In the genomic region with DNA sequence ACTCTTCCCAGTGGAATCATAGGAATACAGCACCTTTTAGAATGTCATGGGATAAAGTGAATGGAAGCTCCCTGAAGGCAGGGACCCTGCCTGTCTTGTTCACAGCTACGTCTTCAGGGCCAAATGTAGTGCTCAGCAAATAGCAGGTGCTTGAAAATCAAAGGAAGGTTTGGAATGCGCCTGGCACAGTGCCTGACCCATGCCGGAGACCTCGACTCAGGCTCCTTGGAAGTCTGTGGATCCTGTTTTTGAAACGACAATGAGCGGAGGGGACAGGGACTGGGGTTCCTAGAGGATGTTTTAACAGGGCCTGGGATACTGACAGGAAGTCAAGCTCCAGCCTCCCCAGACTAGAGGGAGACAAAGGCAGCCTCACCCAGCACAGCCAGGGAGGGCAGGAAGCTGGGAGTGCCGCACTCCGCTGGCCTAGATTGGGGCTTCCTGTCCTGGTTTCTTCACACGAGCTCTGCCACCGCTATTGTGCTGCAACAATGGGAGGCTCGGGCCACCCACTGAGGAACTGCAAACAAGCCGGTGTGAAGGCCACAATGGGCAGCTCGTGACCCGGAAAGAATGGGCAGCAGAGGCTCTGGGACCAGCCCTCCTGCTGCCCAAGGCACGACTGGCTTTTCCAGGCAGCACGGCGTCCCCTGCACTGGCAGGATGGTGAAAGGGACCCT, we compare ENCODE assay signal across 8 cellular contexts.
DNase-seq lines count a peak whose midpoint lies in the region; ATAC-seq and TF ChIP-seq lines count a peak whose summit lies in the region.

No MANE protein-coding gene starts in this region.

- TF ChIP-seq EP300 in sigmoid colon (IDR thresholded peaks at IDR 0.05) = no peak

- no peaks in the 10 kb centered on the region for H3K79me1 ChIP-seq in IMR-90 (ENCODE audit: low read depth in 1 of 2, low read length in 2 of 2)

- POLR2A ChIA-PET in IMR-90 (lab: Charles Lee; ENCODE audit: unreplicated experiment) = no interaction called here

- no peak overlapping the region for H3K9ac ChIP-seq in IMR-90 (ENCODE audit: low read depth, low read length)

- H3K27ac ChIP-seq in IMR-90 (ENCODE audit: insufficient read depth, low read length) (no peak overlapping the region), mesodermal cell (ENCODE audit: low read depth, low read length, severe bottlenecking) (peak overlapping the region; percentile 65), sigmoid colon (peak overlapping the region in 2 of 4 donors; percentile 14 to 33)

- ATAC-seq in IMR-90 (ENCODE audit: low read depth) (no peak), GM18867 (IDR thresholded peaks at IDR 0.05; ENCODE audit: unreplicated experiment) (no peak)

- H3K9me3 ChIP-seq in IMR-90 (ENCODE audit: control insufficient read depth, insufficient read depth, low read length) (no peaks in the 10 kb centered on the region), mesodermal cell (ENCODE audit: control insufficient read depth, low read length) (no peaks in the 10 kb centered on the region), sigmoid colon (no peaks in the 10 kb centered on the region)

- no peak overlapping the region for H2BK120ac ChIP-seq in IMR-90 (ENCODE audit: low read depth, low read length)

- H4K5ac ChIP-seq in IMR-90 (ENCODE audit: low read depth, low read length) = no peak overlapping the region

- DNase-seq in IMR-90 (no peak), SKM-1 treated with dmso at 0.1 percent for 144 hours (lab: John Stamatoyannopoulos, UW; ENCODE audit: unreplicated experiment) (peak; percentile 86), cerebellum (ENCODE audit: low spot score) (peak; percentile 11), GM13976 (ENCODE audit: low spot score) (no peak), DMS53 (lab: John Stamatoyannopoulos, UW) (no peak), sigmoid colon (no peak)

- in situ Hi-C loops in IMR-90 (cut with MboI; ENCODE audit: low sequenced_read_pairs) (no loop called here), GM13976 (cut with MboI; ENCODE audit: low sequenced_read_pairs, unreplicated experiment) (no loop called here)

- peak overlapping the region; percentile 34 for H2AK9ac ChIP-seq in IMR-90 (replicated peaks; ENCODE audit: low read depth, low read length, poor library complexity)

- intact Hi-C loops in IMR-90 (cut with micrococcal nuclease) = no loop called here
- intact Hi-C loops in sigmoid colon (cut with DNase I) = no loop called here

- no peak overlapping the region for H4K8ac ChIP-seq in IMR-90 (ENCODE audit: low read depth in 2 of 2, low read length in 2 of 2)

- H3K4me3 ChIP-seq in IMR-90 (ENCODE audit: insufficient read depth, low read depth, low read length) (no peak overlapping the region), mesodermal cell (ENCODE audit: extremely low read depth, insufficient read depth, low read length, poor library complexity, severe bottlenecking) (no peak overlapping the region), sigmoid colon (no peak overlapping the region)

- no peaks in the 10 kb centered on the region for H3K9me1 ChIP-seq in IMR-90 (ENCODE audit: insufficient read depth, low read length)

- no peak overlapping the region for H3K4ac ChIP-seq in IMR-90 (ENCODE audit: low read depth, low read length)

- dilution Hi-C loops in IMR-90 (cut with HindIII; ENCODE audit: low sequenced_read_pairs, unreplicated experiment) = no loop called here

- H4K20me1 ChIP-seq in IMR-90 (ENCODE audit: insufficient read depth, low read length) = no peaks in the 10 kb centered on the region

- CTCF ChIA-PET in IMR-90 (lab: Yijun Ruan, JAX) = no interaction called here

- no peak overlapping the region for H2AK5ac ChIP-seq in IMR-90 (ENCODE audit: low read depth, low read length)

- no peak overlapping the region for H3K56ac ChIP-seq in IMR-90 (ENCODE audit: extremely low read depth, insufficient read depth, low read length)

- no peak overlapping the region for H3K14ac ChIP-seq in IMR-90 (replicated peaks; ENCODE audit: low read depth, low read length)

- H2BK20ac ChIP-seq in IMR-90 (ENCODE audit: low read depth, low read length) = no peak overlapping the region

- no peak overlapping the region for H3K4me2 ChIP-seq in IMR-90 (ENCODE audit: low read depth, low read length)

- no peaks in the 10 kb centered on the region for H3K36me3 ChIP-seq in IMR-90 (ENCODE audit: control insufficient read depth, insufficient read depth, low read length)
- H3K36me3 ChIP-seq in mesodermal cell (ENCODE audit: control insufficient read depth, insufficient read depth, low read length) = peaks cover 5% of the 10 kb centered on the region
- H3K36me3 ChIP-seq in sigmoid colon = no peaks in the 10 kb centered on the region

- H3K27me3 ChIP-seq in IMR-90 (ENCODE audit: control insufficient read depth, insufficient read depth, low read length) (peaks cover 6% of the 10 kb centered on the region; the same call in 1 of the 2 replicates), sigmoid colon (no peaks in the 10 kb centered on the region)

- TF ChIP-seq RAD21 in IMR-90 (IDR thresholded peaks at IDR 0.05; ENCODE audit: low read length) = no peak

- TF ChIP-seq POLR2A in IMR-90 (IDR thresholded peaks at IDR 0.05; ENCODE audit: low read depth, low read length) (no peak), sigmoid colon (IDR thresholded peaks at IDR 0.05) (no peak)

- no peak for TF ChIP-seq CTCF in IMR-90 (conservative IDR thresholded peaks at IDR 0.05; ENCODE audit: low read depth, low read length)
- no peak for TF ChIP-seq CTCF in GM13976 (IDR thresholded peaks at IDR 0.05; ENCODE audit: borderline replicate concordance, control extremely low read depth, extremely low read depth, insufficient read depth, missing control alignments)
- no peak for TF ChIP-seq CTCF in sigmoid colon (IDR thresholded peaks at IDR 0.05)

- 64% methylated on average over 15 of the region's 17 CpGs; no CpG with 5 or more reads in 1 of the 2 experiments for WGBS in IMR-90 (ENCODE audit: extremely low coverage in 2 of 2, insufficient read length in 1 of 2), 2 experiments
- 42 to 44% methylated on average over 17 of the region's 17 CpGs for WGBS in mesodermal cell (ENCODE audit: insufficient coverage in 2 of 2), 2 experiments
- 51 to 64% methylated on average over 17 of the region's 17 CpGs for WGBS in sigmoid colon, 2 donors

- peak overlapping the region; percentile 33 for H2AFZ ChIP-seq in IMR-90 (replicated peaks; ENCODE audit: low read length, poor library complexity)

- no peak overlapping the region for H2BK5ac ChIP-seq in IMR-90 (ENCODE audit: low read depth, low read length, poor library complexity, severe bottlenecking)

- no peak overlapping the region for H3K18ac ChIP-seq in IMR-90 (ENCODE audit: low read depth, low read length)

- no peak overlapping the region for H3K23ac ChIP-seq in IMR-90 (ENCODE audit: low read depth, low read length)

- BruUV-seq in IMR-90 (replicated peaks; lab: Mats Ljungman, UMichigan) = no TSS peak

- no peak overlapping the region for H2BK15ac ChIP-seq in IMR-90 (ENCODE audit: low read depth, low read length)

- no peak overlapping the region for H4K91ac ChIP-seq in IMR-90 (ENCODE audit: insufficient read depth, low read depth, low read length)

- no peaks in the 10 kb centered on the region for H3K4me1 ChIP-seq in IMR-90 (ENCODE audit: control insufficient read depth, insufficient read depth, low read length)
- peaks cover 24% of the 10 kb centered on the region for H3K4me1 ChIP-seq in mesodermal cell (ENCODE audit: control insufficient read depth, insufficient read depth, low read length, poor library complexity, severe bottlenecking)
- H3K4me1 ChIP-seq in sigmoid colon = no peaks in the 10 kb centered on the region

TF ChIP-seq in IMR-90, 13 proteins besides CTCF, POLR2A, EP300 and RAD21:
- TF ChIP-seq NFE2L2 (IDR thresholded peaks at IDR 0.05; ENCODE audit: low read depth, low read length) = no peak
- no peak for TF ChIP-seq RCOR1 (IDR thresholded peaks at IDR 0.05; ENCODE audit: insufficient replicate concordance, low read length)
- TF ChIP-seq, protein P1, sequence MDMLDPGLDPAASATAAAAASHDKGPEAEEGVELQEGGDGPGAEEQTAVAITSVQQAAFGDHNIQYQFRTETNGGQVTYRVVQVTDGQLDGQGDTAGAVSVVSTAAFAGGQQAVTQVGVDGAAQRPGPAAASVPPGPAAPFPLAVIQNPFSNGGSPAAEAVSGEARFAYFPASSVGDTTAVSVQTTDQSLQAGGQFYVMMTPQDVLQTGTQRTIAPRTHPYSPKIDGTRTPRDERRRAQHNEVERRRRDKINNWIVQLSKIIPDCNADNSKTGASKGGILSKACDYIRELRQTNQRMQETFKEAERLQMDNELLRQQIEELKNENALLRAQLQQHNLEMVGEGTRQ (IDR thresholded peaks at IDR 0.05; ENCODE audit: low read depth, low read length) = no peak
- TF ChIP-seq FOS (IDR thresholded peaks at IDR 0.05; ENCODE audit: low read depth, low read length) = no peak
- TF ChIP-seq BHLHE40 (IDR thresholded peaks at IDR 0.05; ENCODE audit: low read depth, low read length) = no peak
- TF ChIP-seq ELK1 (IDR thresholded peaks at IDR 0.05; ENCODE audit: borderline replicate concordance, low read depth, low read length) = no peak
- no peak for TF ChIP-seq CHD1 (IDR thresholded peaks at IDR 0.05; ENCODE audit: low read depth, low read length)
- no peak for TF ChIP-seq MAFK (IDR thresholded peaks at IDR 0.05; ENCODE audit: low read depth, low read length)
- TF ChIP-seq RFX5 (IDR thresholded peaks at IDR 0.05; ENCODE audit: low read depth, low read length) = no peak
- no peak for TF ChIP-seq MXI1 (IDR thresholded peaks at IDR 0.05; ENCODE audit: borderline replicate concordance, low read depth, low read length)
- TF ChIP-seq SMC3 (IDR thresholded peaks at IDR 0.05; ENCODE audit: low read depth, low read length) = no peak
- TF ChIP-seq MAZ (IDR thresholded peaks at IDR 0.05; ENCODE audit: borderline replicate concordance, low read depth, low read length) = no peak
- TF ChIP-seq CEBPB (IDR thresholded peaks at IDR 0.05; ENCODE audit: low read depth, low read length) = no peak

Comparison
In these comparisons a context has a peak if more than half of its experiments do, and no peak if none do; other contexts are left out.
1. DNase-seq: peak in SKM-1 treated with dmso at 0.1 percent for 144 hours (single experiment) and cerebellum (single experiment); none in IMR-90 (single experiment), GM13976 (single experiment), DMS53 (single experiment) and sigmoid colon (single experiment).